ENCODE assay signal across 1 cellular context in the genomic region with DNA sequence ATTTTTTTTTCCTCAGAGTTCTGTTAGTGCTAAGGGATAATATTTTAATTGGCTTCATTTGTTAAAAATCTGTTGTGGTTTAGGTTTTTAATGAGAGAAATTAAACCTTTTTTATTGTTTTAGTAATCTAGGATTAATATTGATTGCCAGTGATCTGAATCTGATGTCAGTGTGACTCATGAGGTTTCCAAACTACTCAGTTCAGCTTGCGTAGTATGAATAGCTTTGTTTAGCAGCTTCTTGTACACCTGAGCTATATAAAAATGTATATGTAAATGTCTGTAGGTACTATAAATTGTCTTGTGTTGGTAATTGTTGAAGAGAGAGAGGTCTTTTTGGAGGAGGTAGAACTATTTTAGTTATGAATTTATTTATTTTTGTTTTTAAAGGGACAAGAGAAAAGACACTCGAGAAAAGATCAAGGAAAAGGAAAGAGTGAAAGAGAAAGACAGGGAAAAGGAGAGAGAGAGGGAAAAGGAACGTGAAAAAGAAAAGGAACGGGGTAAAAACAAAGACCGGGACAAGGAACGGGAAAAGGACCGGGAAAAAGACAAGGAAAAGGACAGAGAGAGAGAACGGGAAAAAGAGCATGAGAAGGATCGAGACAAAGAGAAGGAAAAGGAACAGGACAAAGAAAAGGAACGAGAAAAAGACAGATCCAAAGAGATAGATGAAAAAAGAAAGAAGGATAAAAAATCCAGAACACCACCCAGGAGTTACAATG.
TF ChIP-seq lines count a peak whose summit lies in the region.

No MANE protein-coding gene starts in this region.

TF ChIP-seq in IMR-90, 13 proteins besides CTCF, POLR2A, EP300 and RAD21 (continued from another document):
- TF ChIP-seq BHLHE40 (IDR thresholded peaks at IDR 0.05; ENCODE audit: low read depth, low read length), result no peak
- no peak for TF ChIP-seq CHD1 (IDR thresholded peaks at IDR 0.05; ENCODE audit: low read depth, low read length)
